ENCODE assay signal across 16 cellular contexts in the genomic region with DNA sequence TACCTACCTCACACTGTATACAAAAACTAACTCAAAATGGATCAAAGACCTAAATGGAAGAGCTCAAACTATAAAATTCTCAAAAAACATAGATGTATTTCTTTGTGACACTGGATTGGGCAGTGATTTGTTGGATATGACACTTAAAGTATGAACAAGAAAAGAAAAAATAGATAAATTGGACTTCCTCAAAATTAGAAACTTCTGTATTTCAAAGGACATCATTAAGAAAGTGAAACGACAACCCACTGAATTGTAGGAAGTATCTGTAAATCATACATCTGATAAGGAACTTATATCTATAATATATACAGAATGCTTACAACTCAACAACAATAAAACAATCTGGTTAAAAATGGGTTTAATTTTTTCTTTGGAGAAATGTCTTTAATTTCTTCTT.
"Had no signal": no experiment of that assay in that cellular context is flagged by ENCODE, and none has a peak within 500 bp of the region (broad histone marks: within the 10 kb centered on the region; RNA-seq: fewer than 3 reads in every experiment).

No MANE protein-coding gene starts in this region.

- DNase-seq: activated CD4-positive, alpha-beta T cell treated with anti-CD3 and anti-CD28 coated beads for 1 hour; activated CD4-positive, alpha-beta T cell treated with anti-CD3 and anti-CD28 coated beads, Interleukin-2, amount 50 U/mL, for 48 hours; adrenal gland; esophagus squamous epithelium; hippocampal formation; kidney; left lung; mammary epithelial cell; naive thymus-derived CD8-positive, alpha-beta T cell; stimulated activated CD4-positive, alpha-beta T cell treated with anti-CD3 and anti-CD28 coated beads, Interleukin-12 subunit alpha, Interleukin-12 subunit beta, amount 100 ng/mL, for 4 hours; stimulated activated CD4-positive, alpha-beta T cell treated with anti-CD3 and anti-CD28 coated beads, Interleukin-4, amount 100 ng/mL, for 1 hour; stimulated activated naive CD4-positive, alpha-beta T cell treated with Interleukin-2 at 50 U/mL for 16 hours; substantia nigra; transverse colon had no signal

- H3K27me3 ChIP-seq: adrenal gland, cardiac muscle cell, esophagus squamous epithelium, left lung had no signal

- H3K4me3 ChIP-seq: adrenal gland, cardiac muscle cell, esophagus squamous epithelium, left lung, transverse colon had no signal

- H3K4me1 ChIP-seq: left lung, transverse colon had no signal

- H3K36me3 ChIP-seq: adrenal gland, cardiac muscle cell, esophagus squamous epithelium, left lung, transverse colon had no signal

- FAIRE-seq: endothelial cell of umbilical vein, kidney had no signal

- H3K27ac ChIP-seq: adrenal gland, cardiac muscle cell, esophagus squamous epithelium, left lung, transverse colon had no signal
